Comparison of ENCODE assay signal across 8 cellular contexts in genomic region chr2:182767578-182767977, GRCh38. TPM values are rescaled to one million over a fixed set of nuclear protein-coding genes. Genes with fewer than 3 reads are reported as not detected.
DNase-seq lines count a peak whose midpoint lies in the region; ATAC-seq and TF ChIP-seq lines count a peak whose summit lies in the region.

No MANE protein-coding gene starts in this region.

- H3K9me3 ChIP-seq in HCT116 (ENCODE audit: control insufficient read depth in 1 of 2, insufficient read depth in 1 of 2, low read depth in 1 of 2, low read length in 2 of 2): no peaks in the 10 kb centered on the region

- DNase-seq in BJ (ENCODE audit: low read depth) (no peak), HCT116 (ENCODE audit: low read depth, low spot score) (peak; percentile 8), SW480 (ENCODE audit: low spot score) (peak; percentile 21), kidney epithelial cell (ENCODE audit: low read depth) (no peak), NCI-H146 treated with DMSO at 0.1 percent for 48 hours (lab: John Stamatoyannopoulos, UW; ENCODE audit: unreplicated experiment) (no peak)

- H3K27me3 ChIP-seq in BJ (ENCODE audit: control insufficient read depth, insufficient read depth, low read length) (no peaks in the 10 kb centered on the region), HCT116 (ENCODE audit: insufficient read depth, low read length) (no peaks in the 10 kb centered on the region), kidney epithelial cell (ENCODE audit: control insufficient read depth, insufficient read depth, low read length) (no peaks in the 10 kb centered on the region)

- intact Hi-C loops in HCT116 (cut with micrococcal nuclease): loop anchor here (1.0 to 10.0 kb wide), 2 partner anchors 213 to 327 kb away; no protein-coding TSS in a partner anchor

- RAD21 ChIA-PET in HCT116 (lab: Charles Lee; ENCODE audit: low non-redundant PET in 1 of 2, low total read pairs in 2 of 2, uncharacterized antibody in 2 of 2, unreplicated experiment in 2 of 2): interaction anchor here in 1 of 2 experiments (1.1 kb wide), 1 partner anchor 212 kb away, joined by 6 read pairs; no protein-coding TSS in a partner anchor

- H4K20me1 ChIP-seq in HCT116 (ENCODE audit: insufficient read depth): no peaks in the 10 kb centered on the region

- no peaks in the 10 kb centered on the region for H3K79me2 ChIP-seq in HCT116 (ENCODE audit: insufficient read depth, low read length)

- no peak overlapping the region for H3K9ac ChIP-seq in HCT116 (ENCODE audit: low read length)

- BruUV-seq in HCT116 (replicated peaks; lab: Mats Ljungman, UMichigan): no TSS peak

- no peak overlapping the region for H3K4me3 ChIP-seq in BJ (ENCODE audit: low read depth, low read length)
- no peak overlapping the region for H3K4me3 ChIP-seq in HCT116 (replicated peaks in 1 of 2; ENCODE audit: low read depth in 1 of 2, low read length in 2 of 2)
- no peak overlapping the region for H3K4me3 ChIP-seq in kidney epithelial cell (ENCODE audit: low read depth, low read length)

- no peak overlapping the region for H3K4me2 ChIP-seq in HCT116 (ENCODE audit: low read length)

- H3K27ac ChIP-seq in HCT116 (ENCODE audit: low read depth, low read length): no peak overlapping the region

- no peak overlapping the region for H2AFZ ChIP-seq in HCT116 (ENCODE audit: low read depth, low read length, poor library complexity, severe bottlenecking)

- H3K4me1 ChIP-seq in HCT116 (ENCODE audit: control insufficient read depth in 1 of 2, insufficient read depth in 2 of 2, low read length in 2 of 2): no peaks in the 10 kb centered on the region

- no peak for TF ChIP-seq RAD21 in HCT116 (IDR thresholded peaks at IDR 0.05; ENCODE audit: low read depth)

- TF ChIP-seq POLR2A in HCT116 (IDR thresholded peaks at IDR 0.05; ENCODE audit: borderline replicate concordance, extremely low read depth, insufficient read depth, insufficient read length): no peak

- H3K36me3 ChIP-seq in BJ (ENCODE audit: control insufficient read depth, insufficient read depth, low read length) (peaks cover 2% of the 10 kb centered on the region; the same call in 1 of the 2 replicates), HCT116 (ENCODE audit: control insufficient read depth in 1 of 2, insufficient read depth in 2 of 2, low read length in 2 of 2) (peaks cover 2 to 14% of the 10 kb centered on the region in 2 experiments; a peak in 3 of 4 replicates), kidney epithelial cell (ENCODE audit: control insufficient read depth, insufficient read depth, low read length) (peaks cover 1% of the 10 kb centered on the region)

- no peaks in the 10 kb centered on the region for H3K9me2 ChIP-seq in HCT116 (ENCODE audit: insufficient read depth)

- POLR2A ChIA-PET in BJ (lab: Charles Lee): interaction anchor here (0.6 kb wide), 1 partner anchor 27 kb away, joined by 3 read pairs; no protein-coding TSS in a partner anchor
- POLR2A ChIA-PET in HCT116 (lab: Charles Lee): no interaction called here

- TF ChIP-seq CTCF in BJ (IDR thresholded peaks at IDR 0.05; ENCODE audit: insufficient read depth, low read depth, low read length) (peak; percentile 46), HCT116 (IDR thresholded peaks at IDR 0.05 in 2 of 3, conservative IDR thresholded peaks at IDR 0.05 in 1 of 3; ENCODE audit: borderline replicate concordance in 1 of 3, insufficient read depth in 1 of 3, low read depth in 2 of 3, low read length in 2 of 3) (peak; percentile 14 to 58 (median 48); a peak in 5 of 6 replicates), kidney epithelial cell (IDR thresholded peaks at IDR 0.05; ENCODE audit: insufficient read depth, low read length, poor library complexity, severe bottlenecking) (peak; percentile 34)

- CTCF ChIA-PET in BJ (lab: Yijun Ruan, JAX) (interaction anchor here (0.6 to 1.8 kb wide), 12 partner anchors 8 to 218 kb away, joined by 3 to 9 read pairs (median 3); no protein-coding TSS in a partner anchor), HCT116 (lab: Charles Lee) (interaction anchor here (0.6 to 2.6 kb wide), 8 partner anchors 10 to 327 kb away, joined by 3 to 45 read pairs (median 4); no protein-coding TSS in a partner anchor)

- ATAC-seq in HCT116 (peak; percentile 85), GM18498 (IDR thresholded peaks at IDR 0.05; ENCODE audit: unreplicated experiment) (no peak), HG02571 (IDR thresholded peaks at IDR 0.05; ENCODE audit: unreplicated experiment) (no peak), HG03469 (IDR thresholded peaks at IDR 0.05; ENCODE audit: unreplicated experiment) (no peak)

TF ChIP-seq in HCT116, 20 proteins besides CTCF, POLR2A, EP300 and RAD21:
- TF ChIP-seq SP1 (IDR thresholded peaks at IDR 0.05; ENCODE audit: low read depth) (no peak), ZNF274 (IDR thresholded peaks at IDR 0.05; ENCODE audit: low read depth, low read length) (no peak), ZBTB33 (IDR thresholded peaks at IDR 0.05; ENCODE audit: extremely low read depth, insufficient replicate concordance, low read length) (no peak), EZH2 (IDR thresholded peaks at IDR 0.05) (no peak), SRF (IDR thresholded peaks at IDR 0.05; ENCODE audit: low read depth) (no peak), JUND (IDR thresholded peaks at IDR 0.05) (no peak), EGR1 (IDR thresholded peaks at IDR 0.05; ENCODE audit: low read depth) (no peak), EZH2phosphoT487 (IDR thresholded peaks at IDR 0.05; ENCODE audit: borderline replicate concordance) (no peak), ELF1 (IDR thresholded peaks at IDR 0.05; ENCODE audit: borderline replicate concordance, low read depth) (no peak), TCF7L2 (IDR thresholded peaks at IDR 0.05; ENCODE audit: borderline replicate concordance, extremely low read depth, insufficient read depth, insufficient read length) (no peak), POLR2AphosphoS5 (IDR thresholded peaks at IDR 0.05; ENCODE audit: low read depth, low read length) (no peak), YY1 (IDR thresholded peaks at IDR 0.05; ENCODE audit: extremely low read depth, insufficient replicate concordance, low read depth, low read length) (no peak)
- TF ChIP-seq, protein P1, sequence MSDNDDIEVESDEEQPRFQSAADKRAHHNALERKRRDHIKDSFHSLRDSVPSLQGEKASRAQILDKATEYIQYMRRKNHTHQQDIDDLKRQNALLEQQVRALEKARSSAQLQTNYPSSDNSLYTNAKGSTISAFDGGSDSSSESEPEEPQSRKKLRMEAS (IDR thresholded peaks at IDR 0.05): no peak
- TF ChIP-seq, protein P2, sequence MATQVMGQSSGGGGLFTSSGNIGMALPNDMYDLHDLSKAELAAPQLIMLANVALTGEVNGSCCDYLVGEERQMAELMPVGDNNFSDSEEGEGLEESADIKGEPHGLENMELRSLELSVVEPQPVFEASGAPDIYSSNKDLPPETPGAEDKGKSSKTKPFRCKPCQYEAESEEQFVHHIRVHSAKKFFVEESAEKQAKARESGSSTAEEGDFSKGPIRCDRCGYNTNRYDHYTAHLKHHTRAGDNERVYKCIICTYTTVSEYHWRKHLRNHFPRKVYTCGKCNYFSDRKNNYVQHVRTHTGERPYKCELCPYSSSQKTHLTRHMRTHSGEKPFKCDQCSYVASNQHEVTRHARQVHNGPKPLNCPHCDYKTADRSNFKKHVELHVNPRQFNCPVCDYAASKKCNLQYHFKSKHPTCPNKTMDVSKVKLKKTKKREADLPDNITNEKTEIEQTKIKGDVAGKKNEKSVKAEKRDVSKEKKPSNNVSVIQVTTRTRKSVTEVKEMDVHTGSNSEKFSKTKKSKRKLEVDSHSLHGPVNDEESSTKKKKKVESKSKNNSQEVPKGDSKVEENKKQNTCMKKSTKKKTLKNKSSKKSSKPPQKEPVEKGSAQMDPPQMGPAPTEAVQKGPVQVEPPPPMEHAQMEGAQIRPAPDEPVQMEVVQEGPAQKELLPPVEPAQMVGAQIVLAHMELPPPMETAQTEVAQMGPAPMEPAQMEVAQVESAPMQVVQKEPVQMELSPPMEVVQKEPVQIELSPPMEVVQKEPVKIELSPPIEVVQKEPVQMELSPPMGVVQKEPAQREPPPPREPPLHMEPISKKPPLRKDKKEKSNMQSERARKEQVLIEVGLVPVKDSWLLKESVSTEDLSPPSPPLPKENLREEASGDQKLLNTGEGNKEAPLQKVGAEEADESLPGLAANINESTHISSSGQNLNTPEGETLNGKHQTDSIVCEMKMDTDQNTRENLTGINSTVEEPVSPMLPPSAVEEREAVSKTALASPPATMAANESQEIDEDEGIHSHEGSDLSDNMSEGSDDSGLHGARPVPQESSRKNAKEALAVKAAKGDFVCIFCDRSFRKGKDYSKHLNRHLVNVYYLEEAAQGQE (IDR thresholded peaks at IDR 0.05; ENCODE audit: low read depth): no peak

RNA-seq across cellular contexts. Expression of gene DNAJC10, which starts 51.5 kb away (rescaled TPM):
- polyA plus RNA-seq in BJ (2011; rRNA removed): 22.6 and 54.5 TPM in 2 replicates
- polyA minus RNA-seq in BJ (2011; rRNA and poly(A)+ RNA removed): 23.3 and 26.1 TPM in 2 replicates
- total RNA-seq in HCT116 (2021; ENCODE audit: unreplicated experiment) (80.4 TPM), kidney epithelial cell (157 and 171 TPM in 2 replicates)
- 18.5 and 26.7 TPM in 2 replicates for polyA plus RNA-seq in HCT116 (2012)

Comparison
In these comparisons a context has a peak if more than half of its experiments do, and no peak if none do; other contexts are left out.
1. DNase-seq: peak in HCT116 (single experiment) and SW480 (single experiment); none in BJ (single experiment), kidney epithelial cell (single experiment) and NCI-H146 treated with DMSO at 0.1 percent for 48 hours (single experiment).
2. Peak in every context shown above with its lines, with median percentiles within 50 percentile points of each other: CTCF ChIP-seq.